In the genomic region with DNA sequence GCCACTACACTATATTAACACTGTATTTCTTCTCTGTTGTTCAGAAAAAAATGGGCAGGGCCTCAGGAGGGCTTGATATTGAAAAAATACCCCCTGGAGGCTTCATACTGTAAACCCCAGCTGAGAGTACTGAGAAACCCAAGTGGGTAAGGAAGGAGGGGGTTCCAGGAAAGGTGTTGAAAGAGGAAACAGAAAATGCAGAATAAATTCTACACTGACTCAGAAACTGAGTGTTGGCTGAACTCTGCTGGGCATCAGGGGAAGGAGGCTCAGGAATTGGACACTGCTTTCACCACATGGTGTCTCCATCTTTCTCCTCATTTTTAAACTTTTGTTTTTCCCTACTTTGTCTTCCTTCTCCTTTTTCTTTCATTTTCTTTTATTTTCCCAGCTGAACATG, we compare ENCODE assay signal across 1 cellular context.
TF ChIP-seq lines count a peak whose summit lies in the region.

No MANE protein-coding gene starts in this region.

TF ChIP-seq in IMR-90, 13 proteins besides CTCF, POLR2A, EP300 and RAD21 (continued from another document):
- TF ChIP-seq MAFK (IDR thresholded peaks at IDR 0.05; ENCODE audit: low read depth, low read length) (no peak), RFX5 (IDR thresholded peaks at IDR 0.05; ENCODE audit: low read depth, low read length) (no peak), BHLHE40 (IDR thresholded peaks at IDR 0.05; ENCODE audit: low read depth, low read length) (no peak), FOS (IDR thresholded peaks at IDR 0.05; ENCODE audit: low read depth, low read length) (no peak), CHD1 (IDR thresholded peaks at IDR 0.05; ENCODE audit: low read depth, low read length) (no peak), SMC3 (IDR thresholded peaks at IDR 0.05; ENCODE audit: low read depth, low read length) (no peak), CEBPB (IDR thresholded peaks at IDR 0.05; ENCODE audit: low read depth, low read length) (no peak)
- TF ChIP-seq, protein P1, sequence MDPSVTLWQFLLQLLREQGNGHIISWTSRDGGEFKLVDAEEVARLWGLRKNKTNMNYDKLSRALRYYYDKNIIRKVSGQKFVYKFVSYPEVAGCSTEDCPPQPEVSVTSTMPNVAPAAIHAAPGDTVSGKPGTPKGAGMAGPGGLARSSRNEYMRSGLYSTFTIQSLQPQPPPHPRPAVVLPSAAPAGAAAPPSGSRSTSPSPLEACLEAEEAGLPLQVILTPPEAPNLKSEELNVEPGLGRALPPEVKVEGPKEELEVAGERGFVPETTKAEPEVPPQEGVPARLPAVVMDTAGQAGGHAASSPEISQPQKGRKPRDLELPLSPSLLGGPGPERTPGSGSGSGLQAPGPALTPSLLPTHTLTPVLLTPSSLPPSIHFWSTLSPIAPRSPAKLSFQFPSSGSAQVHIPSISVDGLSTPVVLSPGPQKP (IDR thresholded peaks at IDR 0.05; ENCODE audit: borderline replicate concordance, low read depth, low read length), result no peak
